In genomic region chr10:72740526-72740925, GRCh38 we compare ENCODE assay signal across 8 cellular contexts. TPM values are rescaled to one million over a fixed set of nuclear protein-coding genes. Genes with fewer than 3 reads are reported as not detected.
DNase-seq lines count a peak whose midpoint lies in the region; ATAC-seq and TF ChIP-seq lines count a peak whose summit lies in the region.

No MANE protein-coding gene starts in this region.

- no peak overlapping the region for H3K4me3 ChIP-seq in brain microvascular endothelial cell (ENCODE audit: low read depth, low read length)

- H3K27ac ChIP-seq in brain microvascular endothelial cell: no peak overlapping the region

- intact Hi-C loops in left colon (cut with DNase I, micrococcal nuclease): no loop called here

- ATAC-seq in left colon (peak; percentile 81), HG03432 (IDR thresholded peaks at IDR 0.05; ENCODE audit: unreplicated experiment) (no peak), HG02623 (IDR thresholded peaks at IDR 0.05; ENCODE audit: unreplicated experiment) (no peak)

- no peaks in the 10 kb centered on the region for H3K27me3 ChIP-seq in brain microvascular endothelial cell (replicated peaks)

- no peaks in the 10 kb centered on the region for H3K36me3 ChIP-seq in brain microvascular endothelial cell (replicated peaks)

- TF ChIP-seq CTCF in brain microvascular endothelial cell (IDR thresholded peaks at IDR 0.05; ENCODE audit: low read depth, low read length, missing control alignments): no peak

- peak; percentile 33 for DNase-seq in COLO668 (lab: John Stamatoyannopoulos, UW; ENCODE audit: unreplicated experiment)
- peak; percentile 64 for DNase-seq in LoVo (ENCODE audit: low spot score)
- DNase-seq in brain microvascular endothelial cell: peak; percentile 53
- no peak for DNase-seq in left colon
- no peak for DNase-seq in T-helper 9 cell
- DNase-seq in activated CD4-positive, alpha-beta T cell treated with anti-CD3 and anti-CD28 coated beads, Interleukin-2, amount 50 U/mL, for 4 hours: no peak

- in situ Hi-C loops in brain microvascular endothelial cell (cut with HindIII; ENCODE audit: low pct_ligation_motif_present, low sequenced_read_pairs): no loop called here

RNA-seq across cellular contexts. Expression of gene MCU, which starts 48.6 kb away (rescaled TPM):
- 100 to 1,000 TPM in 1 of 2 donors, 10 to 100 TPM in 1; 84.6 to 106 TPM for total RNA-seq in left colon

Comparison
In these comparisons a context has a peak if more than half of its experiments do, and no peak if none do; other contexts are left out.
1. DNase-seq: peak in COLO668 (single experiment), LoVo (single experiment) and brain microvascular endothelial cell (single experiment); none in left colon (0 of 2), T-helper 9 cell (single experiment) and activated CD4-positive, alpha-beta T cell treated with anti-CD3 and anti-CD28 coated beads, Interleukin-2, amount 50 U/mL, for 4 hours (0 of 2).